ENCODE assay signal across 8 cellular contexts in genomic region chr13:30421093-30422055, GRCh38. TPM values are rescaled to one million over a fixed set of nuclear protein-coding genes. Genes with fewer than 3 reads are reported as not detected.
DNase-seq lines count a peak whose midpoint lies in the region; FAIRE-seq and TF ChIP-seq lines count a peak whose summit lies in the region.

No MANE protein-coding gene starts in this region.

- H3K4me3 Mint-ChIP-seq in astrocyte (ENCODE audit: unreplicated experiment): peak overlapping the region; percentile 92

- TF ChIP-seq CTCF in BE2C (IDR thresholded peaks at IDR 0.05; ENCODE audit: low read depth, low read length): no peak
- TF ChIP-seq CTCF in astrocyte (IDR thresholded peaks at IDR 0.05; ENCODE audit: insufficient read depth, low read depth, low read length): no peak
- TF ChIP-seq CTCF in right atrium auricular region (IDR thresholded peaks at IDR 0.05): no peak

- peak overlapping the region; percentile 91 for H3K9ac ChIP-seq in SK-N-MC (ENCODE audit: insufficient read length)
- peak overlapping the region; percentile 79 for H3K9ac ChIP-seq in astrocyte (ENCODE audit: low read length)

- peaks cover 7% of the 10 kb centered on the region for H3K36me3 Mint-ChIP-seq in astrocyte (ENCODE audit: low read depth, unreplicated experiment)

- peak; percentile 50 for TF ChIP-seq POLR2A in GM19193 (IDR thresholded peaks at IDR 0.05; ENCODE audit: extremely low read depth, insufficient read depth, insufficient read length)

- H3K4me3 ChIP-seq in BE2C (ENCODE audit: low read depth, low read length): peak overlapping the region; percentile 59
- H3K4me3 ChIP-seq in SK-N-MC: peak overlapping the region; percentile 87
- peak overlapping the region; percentile 64 for H3K4me3 ChIP-seq in astrocyte (ENCODE audit: insufficient read depth, low read depth, low read length)
- H3K4me3 ChIP-seq in right atrium auricular region: peak overlapping the region; percentile 60 to 62

- H3K27me3 Mint-ChIP-seq in astrocyte (ENCODE audit: low read depth, unreplicated experiment): peaks cover 29% of the 10 kb centered on the region

- H3K27ac ChIP-seq in SK-N-MC: peak overlapping the region; percentile 97
- peak overlapping the region; percentile 51 for H3K27ac ChIP-seq in astrocyte (ENCODE audit: low read depth, low read length)
- peak overlapping the region; percentile 93 to 99 for H3K27ac ChIP-seq in right atrium auricular region

- H3K4me1 ChIP-seq in BE2C: no peaks in the 10 kb centered on the region; the same call in 1 of the 2 replicates
- peaks cover 8% of the 10 kb centered on the region for H3K4me1 ChIP-seq in astrocyte (ENCODE audit: insufficient read depth, low read length)
- H3K4me1 ChIP-seq in right atrium auricular region: peaks cover 0 to 8% of the 10 kb centered on the region in 2 donors

- H3K9me3 ChIP-seq in BE2C: no peaks in the 10 kb centered on the region
- H3K9me3 ChIP-seq in SK-N-MC (ENCODE audit: low read depth, low read length): no peaks in the 10 kb centered on the region
- H3K9me3 ChIP-seq in astrocyte (ENCODE audit: insufficient read depth, low read depth, low read length): no peaks in the 10 kb centered on the region
- no peaks in the 10 kb centered on the region for H3K9me3 ChIP-seq in right atrium auricular region

- H4K20me1 ChIP-seq in astrocyte (ENCODE audit: insufficient read depth, low read length): no peaks in the 10 kb centered on the region

- peak overlapping the region; percentile 86 for H2AFZ ChIP-seq in astrocyte (ENCODE audit: low read depth, low read length)

- H3K4me1 Mint-ChIP-seq in astrocyte (ENCODE audit: low read depth, unreplicated experiment): peaks cover 3% of the 10 kb centered on the region

- DNase-seq in BE2C (peak; percentile 63), HuH-7.5 (ENCODE audit: low spot score) (peak; percentile 49), SK-N-MC (ENCODE audit: low read depth, low spot score) (no peak), astrocyte (ENCODE audit: low read depth) (peak; percentile 75), right atrium auricular region (ENCODE audit: low spot score) (peak; percentile 85), pons (ENCODE audit: low spot score) (peak; percentile 56), NCI-H1436 treated with DMSO at 0.1 percent for 48 hours (lab: John Stamatoyannopoulos, UW) (no peak)

- peak overlapping the region; percentile 90 for H3K27ac Mint-ChIP-seq in astrocyte (ENCODE audit: unreplicated experiment)

- H3K27me3 ChIP-seq in BE2C: no peaks in the 10 kb centered on the region
- no peaks in the 10 kb centered on the region for H3K27me3 ChIP-seq in astrocyte (ENCODE audit: insufficient read depth, low read length)
- no peaks in the 10 kb centered on the region for H3K27me3 ChIP-seq in right atrium auricular region

- H3K9me3 Mint-ChIP-seq in astrocyte (ENCODE audit: unreplicated experiment): no peaks in the 10 kb centered on the region

- H3K79me2 ChIP-seq in astrocyte (ENCODE audit: insufficient read depth, low read length): no peaks in the 10 kb centered on the region

- H3K4me2 ChIP-seq in astrocyte (ENCODE audit: low read length): peak overlapping the region; percentile 97

- FAIRE-seq in astrocyte (lab: Jason Lieb, UNC): no peak

- H3K36me3 ChIP-seq in BE2C (no peaks in the 10 kb centered on the region), SK-N-MC (ENCODE audit: insufficient read depth, low read length) (no peaks in the 10 kb centered on the region; the same call in 1 of the 2 replicates), astrocyte (ENCODE audit: insufficient read depth, low read length) (no peaks in the 10 kb centered on the region), right atrium auricular region (no peaks in the 10 kb centered on the region)

RNA-seq across cellular contexts. Expression of gene UBE2L5, which starts 0.9 kb away (rescaled TPM):
- 0.73 TPM for polyA plus RNA-seq in BE2C (2012; ENCODE audit: insufficient read depth, insufficient read length, low read depth)
- total RNA-seq in astrocyte: not detected in 2 replicates
- total RNA-seq in right atrium auricular region: 1 to 10 TPM in 1 of 2 donors, not detected in 1; 1.1 TPM

RNA-seq across cellular contexts. Expression of gene HMGB1, which starts 44.4 kb away (rescaled TPM):
- 295 TPM for polyA plus RNA-seq in BE2C (2012; ENCODE audit: insufficient read depth, insufficient read length, low read depth)
- total RNA-seq in astrocyte: 177 and 200 TPM in 2 replicates
- total RNA-seq in right atrium auricular region: 100 to 1,000 TPM; 133 to 190 TPM

Comparison
In these comparisons a context has a peak if more than half of its experiments do, and no peak if none do; other contexts are left out.
1. DNase-seq: peak in BE2C (single experiment), HuH-7.5 (single experiment), astrocyte (single experiment), right atrium auricular region (single experiment) and pons (single experiment); none in SK-N-MC (single experiment) and NCI-H1436 treated with DMSO at 0.1 percent for 48 hours (single experiment).
2. Peak in every context shown above with its lines, with median percentiles within 50 percentile points of each other: H3K4me3 ChIP-seq and H3K27ac ChIP-seq.